Comparison of ENCODE assay signal across 11 cellular contexts in genomic region chr11:11978792-11979486, GRCh38. TPM values are rescaled to one million over a fixed set of nuclear protein-coding genes. Genes with fewer than 3 reads are reported as not detected.
DNase-seq lines count a peak whose midpoint lies in the region; ATAC-seq and TF ChIP-seq lines count a peak whose summit lies in the region.
"Had no signal": no experiment of that assay in that cellular context is flagged by ENCODE, and none has a peak within 500 bp of the region (broad histone marks: within the 10 kb centered on the region; RNA-seq: fewer than 3 reads in every experiment).

No MANE protein-coding gene starts in this region.

- DNase-seq in natural killer cell, result peak; percentile 13
- DNase-seq in natural killer cell treated with Interleukin-12 subunit alpha and Interleukin-12 subunit beta and Interleukin-15 and Interleukin-18, amount 100 ng/mL, for 72 hours (ENCODE audit: low spot score), result no peak
- peak; percentile 61 to 93 for DNase-seq in dermis microvascular lymphatic vessel endothelial cell (ENCODE audit: low read depth in 2 of 2)
- peak in 2 of 3 donors; percentile 19 to 45 for DNase-seq in mucosa of descending colon
- no peak for DNase-seq in activated CD4-positive, alpha-beta T cell treated with anti-CD3 and anti-CD28 coated beads, Interleukin-2, amount 10 ng/mL, durations not matched to agents 7 days and 5 days
- DNase-seq in NOMO-1 treated with dmso at 0.1 percent for 144 hours (lab: John Stamatoyannopoulos, UW; ENCODE audit: unreplicated experiment), result no peak
- DNase-seq: MV-4-11 had no signal

- H3K36me3 ChIP-seq in mucosa of descending colon (ENCODE audit: low read depth), result no peaks in the 10 kb centered on the region
- H3K36me3 ChIP-seq: neutrophil had no signal

- no peak overlapping the region for H3K4me3 ChIP-seq in mucosa of descending colon

- ATAC-seq in natural killer cell (no peak), mucosa of descending colon (peak; percentile 13), HG02840 (IDR thresholded peaks at IDR 0.05; ENCODE audit: low FRiP score, unreplicated experiment) (no peak)
- no peak for ATAC-seq in natural killer cell treated with Interleukin-12 subunit alpha and Interleukin-12 subunit beta and Interleukin-15 and Interleukin-18, amount 100 ng/mL, for 72 hours
- no peak for ATAC-seq in activated T-helper 17 cell treated with anti-CD3 and anti-CD28 coated beads, Interleukin-2, amount 50 U/mL, for 72 hours (replicated peaks)

- H3K27me3 Mint-ChIP-seq in natural killer cell (ENCODE audit: low read depth in 2 of 2), result no peaks in the 10 kb centered on the region
- no peaks in the 10 kb centered on the region for H3K27me3 Mint-ChIP-seq in natural killer cell treated with Interleukin-12 subunit alpha and Interleukin-12 subunit beta and Interleukin-15 and Interleukin-18, amount 100 ng/mL, for 72 hours
- no peaks in the 10 kb centered on the region for H3K27me3 Mint-ChIP-seq in activated CD4-positive, alpha-beta T cell treated with anti-CD3 and anti-CD28 coated beads, Interleukin-2, amount 10 ng/mL, durations not matched to agents 7 days and 5 days
- no peaks in the 10 kb centered on the region for H3K27me3 Mint-ChIP-seq in activated T-helper 17 cell treated with anti-CD3 and anti-CD28 coated beads, Interleukin-2, amount 50 U/mL, for 72 hours

- H3K4me1 Mint-ChIP-seq in natural killer cell, result no peaks in the 10 kb centered on the region
- no peaks in the 10 kb centered on the region for H3K4me1 Mint-ChIP-seq in natural killer cell treated with Interleukin-12 subunit alpha and Interleukin-12 subunit beta and Interleukin-15 and Interleukin-18, amount 100 ng/mL, for 72 hours (ENCODE audit: low read depth in 2 of 2)
- H3K4me1 Mint-ChIP-seq in activated CD4-positive, alpha-beta T cell treated with anti-CD3 and anti-CD28 coated beads, Interleukin-2, amount 10 ng/mL, durations not matched to agents 7 days and 5 days, result peaks cover 15% of the 10 kb centered on the region
- H3K4me1 Mint-ChIP-seq in activated T-helper 17 cell treated with anti-CD3 and anti-CD28 coated beads, Interleukin-2, amount 50 U/mL, for 72 hours, result peaks cover 5% of the 10 kb centered on the region

- H3K9me3 Mint-ChIP-seq in natural killer cell, result no peaks in the 10 kb centered on the region
- no peaks in the 10 kb centered on the region for H3K9me3 Mint-ChIP-seq in natural killer cell treated with Interleukin-12 subunit alpha and Interleukin-12 subunit beta and Interleukin-15 and Interleukin-18, amount 100 ng/mL, for 72 hours
- no peaks in the 10 kb centered on the region for H3K9me3 Mint-ChIP-seq in activated CD4-positive, alpha-beta T cell treated with anti-CD3 and anti-CD28 coated beads, Interleukin-2, amount 10 ng/mL, durations not matched to agents 7 days and 5 days
- H3K9me3 Mint-ChIP-seq in activated T-helper 17 cell treated with anti-CD3 and anti-CD28 coated beads, Interleukin-2, amount 50 U/mL, for 72 hours, result no peaks in the 10 kb centered on the region
- H3K9me3 Mint-ChIP-seq: activated T-helper 1 cell treated with anti-CD3 and anti-CD28 coated beads, Interleukin-12 subunit alpha, Interleukin-12 subunit beta, Interleukin-2, Interleukin-4 antibody, amounts not matched to agents 30 ng/mL and 10 ng/mL and 1 ng/mL, durations not matched to agents 14 hours and 24 hours and 36 hours had no signal

- no peak for TF ChIP-seq CTCF in natural killer cell (IDR thresholded peaks at IDR 0.05)
- TF ChIP-seq CTCF in mucosa of descending colon (IDR thresholded peaks at IDR 0.05), result no peak

- no peak overlapping the region for H3K27ac Mint-ChIP-seq in natural killer cell
- H3K27ac Mint-ChIP-seq in natural killer cell treated with Interleukin-12 subunit alpha and Interleukin-12 subunit beta and Interleukin-15 and Interleukin-18, amount 100 ng/mL, for 72 hours, result no peak overlapping the region
- no peak overlapping the region for H3K27ac Mint-ChIP-seq in activated CD4-positive, alpha-beta T cell treated with anti-CD3 and anti-CD28 coated beads, Interleukin-2, amount 10 ng/mL, durations not matched to agents 7 days and 5 days
- H3K27ac Mint-ChIP-seq in activated T-helper 17 cell treated with anti-CD3 and anti-CD28 coated beads, Interleukin-2, amount 50 U/mL, for 72 hours, result no peak overlapping the region
- H3K27ac Mint-ChIP-seq: activated T-helper 1 cell treated with anti-CD3 and anti-CD28 coated beads, Interleukin-12 subunit alpha, Interleukin-12 subunit beta, Interleukin-2, Interleukin-4 antibody, amounts not matched to agents 30 ng/mL and 10 ng/mL and 1 ng/mL, durations not matched to agents 14 hours and 24 hours and 36 hours had no signal

- H3K4me3 Mint-ChIP-seq in natural killer cell, result no peak overlapping the region
- H3K4me3 Mint-ChIP-seq in natural killer cell treated with Interleukin-12 subunit alpha and Interleukin-12 subunit beta and Interleukin-15 and Interleukin-18, amount 100 ng/mL, for 72 hours, result no peak overlapping the region
- H3K4me3 Mint-ChIP-seq in activated CD4-positive, alpha-beta T cell treated with anti-CD3 and anti-CD28 coated beads, Interleukin-2, amount 10 ng/mL, durations not matched to agents 7 days and 5 days, result no peak overlapping the region
- H3K4me3 Mint-ChIP-seq in activated T-helper 17 cell treated with anti-CD3 and anti-CD28 coated beads, Interleukin-2, amount 50 U/mL, for 72 hours, result no peak overlapping the region
- H3K4me3 Mint-ChIP-seq: activated T-helper 1 cell treated with anti-CD3 and anti-CD28 coated beads, Interleukin-12 subunit alpha, Interleukin-12 subunit beta, Interleukin-2, Interleukin-4 antibody, amounts not matched to agents 30 ng/mL and 10 ng/mL and 1 ng/mL, durations not matched to agents 14 hours and 24 hours and 36 hours had no signal

- H3K36me3 Mint-ChIP-seq in natural killer cell, result no peaks in the 10 kb centered on the region
- H3K36me3 Mint-ChIP-seq in natural killer cell treated with Interleukin-12 subunit alpha and Interleukin-12 subunit beta and Interleukin-15 and Interleukin-18, amount 100 ng/mL, for 72 hours, result no peaks in the 10 kb centered on the region
- H3K36me3 Mint-ChIP-seq in activated CD4-positive, alpha-beta T cell treated with anti-CD3 and anti-CD28 coated beads, Interleukin-2, amount 10 ng/mL, durations not matched to agents 7 days and 5 days (ENCODE audit: low read depth), result no peaks in the 10 kb centered on the region
- no peaks in the 10 kb centered on the region for H3K36me3 Mint-ChIP-seq in activated T-helper 17 cell treated with anti-CD3 and anti-CD28 coated beads, Interleukin-2, amount 50 U/mL, for 72 hours (ENCODE audit: low read depth)

- intact Hi-C loops in natural killer cell (cut with micrococcal nuclease), result no loop called here
- intact Hi-C loops in mucosa of descending colon (cut with DNase I, micrococcal nuclease), result no loop called here

- H3K4me1 ChIP-seq in mucosa of descending colon (ENCODE audit: low read depth), result peaks cover 3% of the 10 kb centered on the region

- POLR2A ChIA-PET in activated CD4-positive, alpha-beta T cell treated with anti-CD3 and anti-CD28 coated beads, Interleukin-2, amount 10 ng/mL, durations not matched to agents 7 days and 5 days (lab: Charles Lee), result no interaction called here

- no peaks in the 10 kb centered on the region for H3K9me3 ChIP-seq in mucosa of descending colon
- H3K9me3 ChIP-seq: neutrophil had no signal

- CTCF ChIA-PET in activated CD4-positive, alpha-beta T cell treated with anti-CD3 and anti-CD28 coated beads, Interleukin-2, amount 10 ng/mL, durations not matched to agents 7 days and 5 days (lab: Charles Lee), result interaction anchor here (1.6 kb wide), 1 partner anchor 17 kb away, joined by 3 read pairs; no protein-coding TSS in a partner anchor

RNA-seq across cellular contexts. Expression of gene DKK3, which starts 29.5 kb away (rescaled TPM):
- total RNA-seq in natural killer cell, result under 1 TPM in 2 of 3 donors, not detected in 1; 0.16 to 0.70 TPM
- total RNA-seq in natural killer cell treated with Interleukin-12 subunit alpha and Interleukin-12 subunit beta and Interleukin-15 and Interleukin-18, amount 100 ng/mL, for 72 hours, result not detected
- 428 and 581 TPM in 2 replicates for total RNA-seq in dermis microvascular lymphatic vessel endothelial cell
- 10 to 100 TPM in 2 of 3 donors, 1 to 10 TPM in 1; 9.1 to 52.9 (median 18.9) TPM for total RNA-seq in mucosa of descending colon
- total RNA-seq in activated CD4-positive, alpha-beta T cell treated with anti-CD3 and anti-CD28 coated beads, Interleukin-2, amount 10 ng/mL, durations not matched to agents 7 days and 5 days, result not detected
- total RNA-seq in activated T-helper 17 cell treated with anti-CD3 and anti-CD28 coated beads, Interleukin-2, amount 50 U/mL, for 72 hours, result not detected
- total RNA-seq: activated T-helper 1 cell treated with anti-CD3 and anti-CD28 coated beads, Interleukin-12 subunit alpha, Interleukin-12 subunit beta, Interleukin-2, Interleukin-4 antibody, amounts not matched to agents 30 ng/mL and 10 ng/mL and 1 ng/mL, durations not matched to agents 14 hours and 24 hours and 36 hours had no signal

Comparison
In these comparisons a context has a peak if more than half of its experiments do, and no peak if none do; other contexts are left out.
1. DNase-seq: peak in natural killer cell (single experiment), dermis microvascular lymphatic vessel endothelial cell (2 of 2) and mucosa of descending colon (2 of 3); none in natural killer cell treated with Interleukin-12 subunit alpha and Interleukin-12 subunit beta and Interleukin-15 and Interleukin-18, amount 100 ng/mL, for 72 hours (single experiment), activated CD4-positive, alpha-beta T cell treated with anti-CD3 and anti-CD28 coated beads, Interleukin-2, amount 10 ng/mL, durations not matched to agents 7 days and 5 days (single experiment) and NOMO-1 treated with dmso at 0.1 percent for 144 hours (single experiment).